Comparison of ENCODE assay signal across 11 cellular contexts in the genomic region with DNA sequence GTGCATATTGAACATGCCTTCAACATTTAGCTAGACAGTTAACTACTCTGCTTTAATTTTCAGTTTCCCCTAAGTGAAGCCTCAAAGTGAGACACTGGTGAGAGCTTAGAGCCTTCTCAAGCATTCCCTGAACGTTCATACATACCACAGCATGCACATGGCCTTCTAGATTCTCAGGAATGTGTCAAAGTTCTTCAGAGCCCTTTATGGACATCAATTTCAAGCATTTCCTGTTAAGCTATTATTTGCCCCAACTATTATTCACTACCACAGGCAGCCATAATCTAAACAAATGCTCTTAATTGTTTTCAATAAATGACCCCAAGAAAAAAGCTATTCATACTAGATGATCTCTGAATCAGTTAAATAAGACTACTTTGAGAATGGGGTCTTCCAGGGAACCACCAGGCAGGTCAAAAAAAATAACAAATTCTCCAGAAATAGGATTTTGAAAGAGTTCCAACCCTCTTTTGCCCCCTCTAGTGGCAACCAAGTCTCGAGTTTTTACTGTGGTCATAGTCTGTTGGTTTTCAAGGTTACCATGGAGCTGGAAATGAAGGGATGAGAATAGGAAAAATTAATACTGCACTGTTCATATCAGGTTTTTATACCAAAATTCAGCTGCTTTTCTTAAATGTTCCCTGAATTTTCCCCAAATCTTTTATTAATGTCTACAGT.
DNase-seq lines count a peak whose midpoint lies in the region; ATAC-seq and TF ChIP-seq lines count a peak whose summit lies in the region.
"Had no signal": no experiment of that assay in that cellular context is flagged by ENCODE, and none has a peak within 500 bp of the region (broad histone marks: within the 10 kb centered on the region; RNA-seq: fewer than 3 reads in every experiment).

No MANE protein-coding gene starts in this region.

- no peak overlapping the region for H3K9ac ChIP-seq in H9 (ENCODE audit: extremely low read depth, insufficient read length, low read length)

- H3K56ac ChIP-seq in H9 (ENCODE audit: insufficient read length, low read depth, low read length): no peak overlapping the region

- no peaks in the 10 kb centered on the region for H3K79me1 ChIP-seq in H9 (ENCODE audit: insufficient read depth, low read depth, low read length, poor library complexity, severe bottlenecking)

- H3K9me3 ChIP-seq in H9 (ENCODE audit: control insufficient read depth, low read depth, low read length): no peaks in the 10 kb centered on the region
- H3K9me3 ChIP-seq in SJSA1 (replicated peaks): peaks cover 22% of the 10 kb centered on the region
- H3K9me3 ChIP-seq in hepatocyte (ENCODE audit: low read depth): no peaks in the 10 kb centered on the region

- H3K27ac ChIP-seq in H9 (ENCODE audit: insufficient read length, low read depth, low read length) (no peak overlapping the region), SJSA1 (peak overlapping the region; percentile 87), hepatocyte (no peak overlapping the region)

- peaks cover 19 to 25% of the 10 kb centered on the region in 2 experiments for H3K9me3 Mint-ChIP-seq in H9

- H3K36me3 ChIP-seq in SJSA1 (0 out of 2 replicates have a peak, but pooled peaks cover 5% of the 10 kb centered on the region), hepatocyte (replicated peaks; ENCODE audit: insufficient read depth, low read depth) (no peaks in the 10 kb centered on the region)

- H2BK20ac ChIP-seq in H9 (ENCODE audit: low read depth, low read length, poor library complexity, severe bottlenecking): no peak overlapping the region

- H3K9me2 ChIP-seq in hepatocyte (replicated peaks; ENCODE audit: insufficient read depth): no peaks in the 10 kb centered on the region

- H3K27me3 ChIP-seq in H9 (ENCODE audit: insufficient read depth, low read length): no peaks in the 10 kb centered on the region
- H3K27me3 ChIP-seq in SJSA1 (replicated peaks): no peaks in the 10 kb centered on the region
- H3K27me3 ChIP-seq in hepatocyte: no peaks in the 10 kb centered on the region

- no peak overlapping the region for H3K14ac ChIP-seq in H9 (ENCODE audit: insufficient read depth, low read length)

- TF ChIP-seq CTCF in AG10803 (conservative IDR thresholded peaks at IDR 0.05; ENCODE audit: low read length) (peak; percentile 35), H9 (conservative IDR thresholded peaks at IDR 0.05) (peak; percentile 76), hepatocyte (IDR thresholded peaks at IDR 0.05; ENCODE audit: poor library complexity) (peak; percentile 29)

- no peaks in the 10 kb centered on the region for H3K23me2 ChIP-seq in H9 (ENCODE audit: insufficient read length, low read depth, low read length, poor library complexity, severe bottlenecking)

- no peak overlapping the region for H3K23ac ChIP-seq in H9 (ENCODE audit: insufficient read length, low read depth, low read length)

- no peak overlapping the region for H2BK120ac ChIP-seq in H9 (ENCODE audit: low read depth, low read length, poor library complexity, severe bottlenecking)

- H3K79me2 ChIP-seq in H9 (ENCODE audit: insufficient read depth, low read length): no peaks in the 10 kb centered on the region
- H3K79me2 ChIP-seq in hepatocyte: no peaks in the 10 kb centered on the region

- no peak overlapping the region for H3T11ph ChIP-seq in H9 (ENCODE audit: low read length)

- H2BK5ac ChIP-seq in H9 (ENCODE audit: insufficient read length, low read length): no peak overlapping the region

- H2AFZ ChIP-seq in H9 (ENCODE audit: low read length) (no peak overlapping the region), hepatocyte (no peak overlapping the region)

- no peak overlapping the region for H3K27ac Mint-ChIP-seq in H9
- H3K27ac Mint-ChIP-seq: CD4-positive, CD25-positive, alpha-beta regulatory T cell; immature natural killer cell; stimulated activated naive CD8-positive, alpha-beta T cell treated with anti-CD3 and anti-CD28 coated beads, Interleukin-15, Interleukin-2, amounts not matched to agents 100 ng/mL and 50 ng/mL, for 24 hours had no signal

- ATAC-seq in HG03378 (IDR thresholded peaks at IDR 0.05; ENCODE audit: unreplicated experiment) (no peak), HG03039 (IDR thresholded peaks at IDR 0.05; ENCODE audit: unreplicated experiment) (no peak)

- no peak overlapping the region for H4K91ac ChIP-seq in H9 (ENCODE audit: insufficient read length, low read depth, low read length)

- H3K4me3 Mint-ChIP-seq in H9: no peak overlapping the region
- H3K4me3 Mint-ChIP-seq: CD4-positive, CD25-positive, alpha-beta regulatory T cell; immature natural killer cell; stimulated activated naive CD8-positive, alpha-beta T cell treated with anti-CD3 and anti-CD28 coated beads, Interleukin-15, Interleukin-2, amounts not matched to agents 100 ng/mL and 50 ng/mL, for 24 hours had no signal

- H3K4me1 ChIP-seq in H9 (ENCODE audit: insufficient read depth, low read length) (no peaks in the 10 kb centered on the region), SJSA1 (replicated peaks) (peaks cover 32% of the 10 kb centered on the region), hepatocyte (ENCODE audit: insufficient read depth) (no peaks in the 10 kb centered on the region)

- no peak overlapping the region for H4K8ac ChIP-seq in H9 (replicated peaks; ENCODE audit: insufficient read length, low read depth, low read length)

- H3K36me3 Mint-ChIP-seq in H9 (ENCODE audit: insufficient read depth in 1 of 3, low read depth in 3 of 3): peaks cover 4 to 18% (median 9%) of the 10 kb centered on the region in 3 experiments; a peak in 5 of 7 replicates
- H3K36me3 Mint-ChIP-seq: CD4-positive, CD25-positive, alpha-beta regulatory T cell had no signal

- peaks cover 9 to 10% of the 10 kb centered on the region in 2 experiments for H3K4me1 Mint-ChIP-seq in H9
- H3K4me1 Mint-ChIP-seq: CD4-positive, CD25-positive, alpha-beta regulatory T cell; immature natural killer cell had no signal

- no peak overlapping the region for H3K4me3 ChIP-seq in AG10803 (ENCODE audit: low read length)
- no peak overlapping the region for H3K4me3 ChIP-seq in SJSA1
- H3K4me3 ChIP-seq in hepatocyte: no peak overlapping the region

- no peaks in the 10 kb centered on the region; the same call in 1 of the 2 replicates for H3K27me3 Mint-ChIP-seq in H9 (ENCODE audit: low read depth)
- H3K27me3 Mint-ChIP-seq: CD4-positive, CD25-positive, alpha-beta regulatory T cell; stimulated activated naive CD8-positive, alpha-beta T cell treated with anti-CD3 and anti-CD28 coated beads, Interleukin-15, Interleukin-2, amounts not matched to agents 100 ng/mL and 50 ng/mL, for 24 hours had no signal

- no peak overlapping the region for H3K4ac ChIP-seq in H9 (ENCODE audit: low read depth, low read length)

- no peak overlapping the region for H2BK12ac ChIP-seq in H9 (ENCODE audit: insufficient read length, low read depth, low read length)

- H3K18ac ChIP-seq in H9 (ENCODE audit: insufficient read length, low read depth, low read length): no peak overlapping the region

- H4K20me1 ChIP-seq in H9 (ENCODE audit: control insufficient read depth, insufficient read depth, insufficient read length) (no peaks in the 10 kb centered on the region), hepatocyte (ENCODE audit: insufficient read depth, poor library complexity, severe bottlenecking) (no peaks in the 10 kb centered on the region)

- H4K5ac ChIP-seq in H9 (ENCODE audit: insufficient read length, low read depth, low read length): no peak overlapping the region

- H2BK15ac ChIP-seq in H9 (ENCODE audit: low read depth, low read length): no peak overlapping the region

- no peak overlapping the region for H2AK5ac ChIP-seq in H9 (ENCODE audit: insufficient read length, low read length)

- no CpG with 5 or more reads among the region's 2 CpGs for WGBS in H9 (ENCODE audit: extremely low coverage, insufficient read length, low lambda C conversion rate)
- 44% methylated on average over 2 of the region's 2 CpGs for WGBS in hepatocyte (ENCODE audit: low lambda C conversion rate, missing lambda C conversion rate)

- DNase-seq in AG10803 (ENCODE audit: low read depth): peak; percentile 53
- DNase-seq in H9: no peak
- peak; percentile 81 to 97 for DNase-seq in SJSA1 (ENCODE audit: low read depth in 1 of 2, low spot score in 2 of 2)
- no peak for DNase-seq in hepatocyte (ENCODE audit: low spot score)
- no peak for DNase-seq in NCI-H2227 treated with DMSO at 0.1 percent for 48 hours (lab: John Stamatoyannopoulos, UW)
- no peak for DNase-seq in AML-193 (lab: John Stamatoyannopoulos, UW)
- DNase-seq: CD4-positive, CD25-positive, alpha-beta regulatory T cell; immature natural killer cell had no signal

- H3K4me2 ChIP-seq in H9 (ENCODE audit: insufficient read depth, insufficient read length, low read length): no peak overlapping the region
- no peak overlapping the region for H3K4me2 ChIP-seq in hepatocyte

Comparison
In these comparisons a context has a peak if more than half of its experiments do, and no peak if none do; other contexts are left out.
1. DNase-seq: peak in AG10803 (single experiment) and SJSA1 (2 of 2); none in H9 (single experiment), hepatocyte (single experiment), NCI-H2227 treated with DMSO at 0.1 percent for 48 hours (single experiment) and AML-193 (0 of 2).
2. Peak in every context shown above with its lines, with median percentiles within 50 percentile points of each other: CTCF ChIP-seq.